Comparison of ENCODE assay signal across 7 cellular contexts in the genomic region with DNA sequence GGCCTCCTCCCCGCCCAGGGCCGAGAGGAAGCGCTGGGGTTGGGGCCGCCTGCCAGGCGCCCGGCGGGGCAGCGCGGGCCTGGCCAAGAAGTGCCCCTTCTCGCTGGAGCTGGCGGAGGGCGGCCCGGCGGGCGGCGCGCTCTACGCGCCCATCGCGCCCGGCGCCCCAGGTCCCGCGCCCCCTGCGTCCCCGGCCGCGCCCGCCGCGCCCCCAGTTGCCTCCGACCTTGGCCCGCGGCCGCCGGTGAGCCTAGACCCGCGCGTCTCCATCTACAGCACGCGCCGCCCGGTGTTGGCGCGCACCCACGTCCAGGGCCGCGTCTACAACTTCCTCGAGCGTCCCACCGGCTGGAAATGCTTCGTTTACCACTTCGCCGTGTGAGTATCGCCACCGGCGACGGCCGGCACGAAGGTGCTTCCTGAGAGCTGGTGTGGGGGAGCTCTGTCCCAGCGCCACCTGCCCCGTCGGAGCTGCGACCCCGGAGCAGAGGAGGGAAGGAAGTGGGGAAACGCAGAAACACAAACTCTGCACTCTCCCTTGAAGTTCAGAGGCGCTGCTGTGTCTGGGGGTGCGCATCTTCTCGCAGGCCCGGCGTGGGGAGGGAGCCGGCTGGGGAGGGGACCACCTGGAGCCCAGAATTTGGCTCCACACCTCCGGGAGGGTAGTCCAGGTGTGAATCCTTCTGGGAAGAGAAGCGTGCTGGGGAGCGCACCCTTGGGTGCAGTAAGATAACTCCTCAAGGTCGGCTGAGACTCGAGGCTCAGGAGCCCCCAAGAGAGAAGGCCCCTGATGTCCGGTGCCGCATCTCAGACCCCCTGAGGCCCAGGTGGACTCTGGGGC. TPM values are rescaled to one million over a fixed set of nuclear protein-coding genes. Genes with fewer than 3 reads are reported as not detected.
DNase-seq lines count a peak whose midpoint lies in the region; ATAC-seq lines count a peak whose summit lies in the region.

No MANE protein-coding gene starts in this region.

- ATAC-seq in activated T-cell treated with anti-CD3 and anti-CD28 coated beads, Interleukin-2, amount 50 U/mL, for 4 hours = peak; percentile 38 to 45

- H3K9ac ChIP-seq in iPS-15b (ENCODE audit: low read depth, low read length) = no peak overlapping the region

- no peaks in the 10 kb centered on the region for H3K9me3 Mint-ChIP-seq in activated T-cell treated with anti-CD3 and anti-CD28 coated beads, Interleukin-2, amount 50 U/mL, for 4 hours
- no peaks in the 10 kb centered on the region for H3K9me3 Mint-ChIP-seq in stimulated activated naive CD8-positive, alpha-beta T cell treated with anti-CD3 and anti-CD28 coated beads, Interleukin-15, Interleukin-2, amounts not matched to agents 100 ng/mL and 50 ng/mL, for 24 hours

- H3K4me1 ChIP-seq in iPS-15b (ENCODE audit: control insufficient read depth, insufficient read depth, low read length) = no peaks in the 10 kb centered on the region

- H3K27me3 ChIP-seq in MG63 = peaks cover 26% of the 10 kb centered on the region
- H3K27me3 ChIP-seq in iPS-15b (ENCODE audit: control insufficient read depth, insufficient read depth, low read length) = peaks cover 48% of the 10 kb centered on the region

- H3K27me3 Mint-ChIP-seq in activated T-cell treated with anti-CD3 and anti-CD28 coated beads, Interleukin-2, amount 50 U/mL, for 4 hours (ENCODE audit: low read depth) = no peaks in the 10 kb centered on the region
- no peaks in the 10 kb centered on the region for H3K27me3 Mint-ChIP-seq in stimulated activated naive CD8-positive, alpha-beta T cell treated with anti-CD3 and anti-CD28 coated beads, Interleukin-15, Interleukin-2, amounts not matched to agents 100 ng/mL and 50 ng/mL, for 24 hours

- H3K36me3 Mint-ChIP-seq in activated T-cell treated with anti-CD3 and anti-CD28 coated beads, Interleukin-2, amount 50 U/mL, for 4 hours (ENCODE audit: insufficient read depth) = no peaks in the 10 kb centered on the region
- H3K36me3 Mint-ChIP-seq in stimulated activated naive CD8-positive, alpha-beta T cell treated with anti-CD3 and anti-CD28 coated beads, Interleukin-15, Interleukin-2, amounts not matched to agents 100 ng/mL and 50 ng/mL, for 24 hours (ENCODE audit: low read depth) = no peaks in the 10 kb centered on the region

- DNase-seq in MG63 = no peak
- DNase-seq in activated T-cell treated with anti-CD3 and anti-CD28 coated beads, Interleukin-2, amount 50 U/mL, for 4 hours = no peak
- DNase-seq in AG08395 (ENCODE audit: low spot score) = no peak
- DNase-seq in Kasumi-1 (lab: John Stamatoyannopoulos, UW) = no peak
- no peak for DNase-seq in NCI-H510A treated with DMSO at 0.1 percent for 48 hours (lab: John Stamatoyannopoulos, UW)

- peaks cover 33% of the 10 kb centered on the region for H3K4me1 Mint-ChIP-seq in activated T-cell treated with anti-CD3 and anti-CD28 coated beads, Interleukin-2, amount 50 U/mL, for 4 hours (ENCODE audit: low read depth)
- peaks cover 36% of the 10 kb centered on the region for H3K4me1 Mint-ChIP-seq in stimulated activated naive CD8-positive, alpha-beta T cell treated with anti-CD3 and anti-CD28 coated beads, Interleukin-15, Interleukin-2, amounts not matched to agents 100 ng/mL and 50 ng/mL, for 24 hours (ENCODE audit: low read depth)

- H3K4me3 Mint-ChIP-seq in activated T-cell treated with anti-CD3 and anti-CD28 coated beads, Interleukin-2, amount 50 U/mL, for 4 hours = peak overlapping the region; percentile 86
- peak overlapping the region; percentile 86 for H3K4me3 Mint-ChIP-seq in stimulated activated naive CD8-positive, alpha-beta T cell treated with anti-CD3 and anti-CD28 coated beads, Interleukin-15, Interleukin-2, amounts not matched to agents 100 ng/mL and 50 ng/mL, for 24 hours

- H3K9me3 ChIP-seq in MG63 (no peaks in the 10 kb centered on the region), iPS-15b (ENCODE audit: control insufficient read depth, insufficient read depth, low read length) (no peaks in the 10 kb centered on the region)

- H3K36me3 ChIP-seq in MG63 (no peaks in the 10 kb centered on the region), iPS-15b (ENCODE audit: control insufficient read depth, insufficient read depth, low read length) (no peaks in the 10 kb centered on the region)

- no peak overlapping the region for H3K27ac Mint-ChIP-seq in stimulated activated naive CD8-positive, alpha-beta T cell treated with anti-CD3 and anti-CD28 coated beads, Interleukin-15, Interleukin-2, amounts not matched to agents 100 ng/mL and 50 ng/mL, for 24 hours

- H3K4me3 ChIP-seq in MG63 = peak overlapping the region; percentile 24; the same call in 1 of the 2 replicates
- peak overlapping the region; percentile 55 for H3K4me3 ChIP-seq in iPS-15b (ENCODE audit: low read depth, low read length)

RNA-seq across cellular contexts. Expression of gene KCNQ1, which starts 0.5 kb away (rescaled TPM):
- total RNA-seq in MG63 (2014; rRNA removed; shearing (Covaris generic); ENCODE audit: low replicate concordance) = not detected in 2 replicates
- total RNA-seq in activated T-cell treated with anti-CD3 and anti-CD28 coated beads, Interleukin-2, amount 50 U/mL, for 4 hours = 1 to 10 TPM; 2.3 to 3.0 (median 2.8) TPM

RNA-seq across cellular contexts. Expression of gene TRPM5, which starts 1.0 kb away (rescaled TPM):
- not detected in 2 replicates for total RNA-seq in MG63 (2014; rRNA removed; shearing (Covaris generic); ENCODE audit: low replicate concordance)
- not detected for total RNA-seq in activated T-cell treated with anti-CD3 and anti-CD28 coated beads, Interleukin-2, amount 50 U/mL, for 4 hours

RNA-seq across cellular contexts. Expression of gene TSSC4, which starts 44.8 kb away (rescaled TPM):
- 58.7 and 90.1 TPM in 2 replicates for total RNA-seq in MG63 (2014; rRNA removed; shearing (Covaris generic); ENCODE audit: low replicate concordance)
- total RNA-seq in activated T-cell treated with anti-CD3 and anti-CD28 coated beads, Interleukin-2, amount 50 U/mL, for 4 hours = 100 to 1,000 TPM; 119 to 127 (median 122) TPM
